In genomic region chr12:49264466-49264872, GRCh38 we compare ENCODE assay signal across 1 cellular context.
A peak's percentile ranks its signal among the peaks of the same experiment; 100 is the strongest.
TF ChIP-seq lines count a peak whose summit lies in the region.

No MANE protein-coding gene starts in this region.

TF ChIP-seq in K562, 482 proteins besides CTCF, POLR2A, EP300 and RAD21 (continued from another document and continues in another):
- peak in 1 of 2 experiments; percentile 62; a peak in 2 of 4 replicates for TF ChIP-seq NRF1 (conservative IDR thresholded peaks at IDR 0.05 in 1 of 2, IDR thresholded peaks at IDR 0.05 in 1 of 2)
- no peak for TF ChIP-seq CUX1 (CRISPR knock-in tag; IDR thresholded peaks at IDR 0.05)
- TF ChIP-seq RCOR1 (IDR thresholded peaks at IDR 0.05; ENCODE audit: borderline replicate concordance in 1 of 2, low read depth in 2 of 2, low read length in 2 of 2), result no peak
- no peak for TF ChIP-seq ZNF444 (CRISPR knock-in tag; IDR thresholded peaks at IDR 0.05)
- TF ChIP-seq ZNF263 (CRISPR knock-in tag; IDR thresholded peaks at IDR 0.05; ENCODE audit: borderline replicate concordance), result peak; percentile 100
- 0 out of 2 replicates have a peak, but pooled peaks have one; percentile 24 for TF ChIP-seq NFIC (IDR thresholded peaks at IDR 0.05)
- TF ChIP-seq TAF7 (tag; IDR thresholded peaks at IDR 0.05), result no peak
- TF ChIP-seq MXD1 (CRISPR knock-in tag; IDR thresholded peaks at IDR 0.05; ENCODE audit: borderline replicate concordance, poor library complexity, severe bottlenecking), result no peak
- peak; percentile 99; the same call in 1 of the 2 replicates for TF ChIP-seq MYBL2 (IDR thresholded peaks at IDR 0.05; ENCODE audit: low read depth)
- TF ChIP-seq MYBL2 (CRISPR knock-in tag; IDR thresholded peaks at IDR 0.05; ENCODE audit: borderline replicate concordance), result 0 out of 2 replicates have a peak, but pooled peaks have one; percentile 92
- TF ChIP-seq ZMIZ1 (IDR thresholded peaks at IDR 0.05; ENCODE audit: low read depth in 2 of 2, low read length in 2 of 2), result no peak
- no peak for TF ChIP-seq BACH1 (tag; IDR thresholded peaks at IDR 0.05)
- no peak for TF ChIP-seq THRAP3 (IDR thresholded peaks at IDR 0.05; ENCODE audit: borderline replicate concordance)
- TF ChIP-seq TOE1 (IDR thresholded peaks at IDR 0.05; ENCODE audit: borderline replicate concordance), result no peak; the same call in 1 of the 2 replicates
- TF ChIP-seq TOE1 (CRISPR knock-in tag; IDR thresholded peaks at IDR 0.05; ENCODE audit: borderline replicate concordance, low read depth), result 0 out of 2 replicates have a peak, but pooled peaks have one; percentile 1
- TF ChIP-seq XRCC3 (IDR thresholded peaks at IDR 0.05), result no peak
- no peak for TF ChIP-seq THAP7 (CRISPR knock-in tag; IDR thresholded peaks at IDR 0.05)
- TF ChIP-seq ZBTB40 (IDR thresholded peaks at IDR 0.05), result 0 out of 2 replicates have a peak, but pooled peaks have one; percentile 67
- TF ChIP-seq ZBTB40 (CRISPR knock-in tag; IDR thresholded peaks at IDR 0.05), result no peak
- no peak for TF ChIP-seq ZBTB33 (CRISPR knock-in tag; IDR thresholded peaks at IDR 0.05)
- TF ChIP-seq PKNOX1 (IDR thresholded peaks at IDR 0.05), result peak; percentile 85
- TF ChIP-seq ILF3 (IDR thresholded peaks at IDR 0.05; ENCODE audit: borderline replicate concordance), result no peak; the same call in 1 of the 2 replicates
- peak; percentile 79; the same call in 1 of the 2 replicates for TF ChIP-seq HBP1 (CRISPR knock-in tag; IDR thresholded peaks at IDR 0.05)
- TF ChIP-seq CCNT2 (IDR thresholded peaks at IDR 0.05; ENCODE audit: borderline replicate concordance, extremely low read depth, insufficient read length, low read depth, low read length), result peak; percentile 34
- TF ChIP-seq MTA2 (IDR thresholded peaks at IDR 0.05; ENCODE audit: low read depth), result peak; percentile 46; the same call in 1 of the 2 replicates
- no peak for TF ChIP-seq ZNF134 (CRISPR knock-in tag; conservative IDR thresholded peaks at IDR 0.05)
- no peak for TF ChIP-seq RFX1 (IDR thresholded peaks at IDR 0.05)
- no peak for TF ChIP-seq KLF16 (IDR thresholded peaks at IDR 0.05)
- 0 out of 2 replicates have a peak, but pooled peaks have one; percentile 5 for TF ChIP-seq CBFB (CRISPR knock-in tag; IDR thresholded peaks at IDR 0.05)
- 0 out of 2 replicates have a peak, but pooled peaks have one; percentile 13 for TF ChIP-seq SMAD3 (CRISPR knock-in tag; conservative IDR thresholded peaks at IDR 0.05)
